In genomic region chrX:49627030-49627777, GRCh38 we compare ENCODE assay signal across 9 cellular contexts. TPM values are rescaled to one million over a fixed set of nuclear protein-coding genes. Genes with fewer than 3 reads are reported as not detected.
A peak's percentile ranks its signal among the peaks of the same experiment; 100 is the strongest.
DNase-seq lines count a peak whose midpoint lies in the region; ATAC-seq, FAIRE-seq and TF ChIP-seq lines count a peak whose summit lies in the region.
"Had no signal": no experiment of that assay in that cellular context is flagged by ENCODE, and none has a peak within 500 bp of the region (broad histone marks: within the 10 kb centered on the region; RNA-seq: fewer than 3 reads in every experiment).

No MANE protein-coding gene starts in this region.

- peak overlapping the region; percentile 63 for H3K27ac Mint-ChIP-seq in activated CD4-positive, alpha-beta T cell treated with anti-CD3 and anti-CD28 coated beads, Interleukin-2, amount 10 ng/mL, durations not matched to agents 7 days and 5 days

- no peak overlapping the region for H3K14ac ChIP-seq in neuronal stem cell (ENCODE audit: low read length)

- DNase-seq in Ammon's horn (ENCODE audit: low spot score) (peak; percentile 21), H4 (ENCODE audit: low spot score) (peak; percentile 23), iris pigment epithelial cell (ENCODE audit: low read depth) (peak; percentile 11), GM12892 (ENCODE audit: insufficient read length) (no peak), neuronal stem cell (ENCODE audit: low spot score) (no peak)
- peak; percentile 60 for DNase-seq in activated CD4-positive, alpha-beta T cell treated with anti-CD3 and anti-CD28 coated beads, Interleukin-2, amount 10 ng/mL, durations not matched to agents 7 days and 5 days

- no peak overlapping the region for H2BK15ac ChIP-seq in neuronal stem cell (ENCODE audit: low read length)

- H2BK5ac ChIP-seq in neuronal stem cell (ENCODE audit: low read length) = no peak overlapping the region

- TF ChIP-seq POLR2A in GM12892 (IDR thresholded peaks at IDR 0.05; ENCODE audit: low read depth, low read length) = no peak

- H3K27me3 ChIP-seq in neuronal stem cell (ENCODE audit: control insufficient read depth in 3 of 3, insufficient read depth in 3 of 3, low read depth in 1 of 3, low read length in 3 of 3) = no peaks in the 10 kb centered on the region

- peaks cover 1% of the 10 kb centered on the region for H3K36me3 Mint-ChIP-seq in activated CD4-positive, alpha-beta T cell treated with anti-CD3 and anti-CD28 coated beads, Interleukin-2, amount 10 ng/mL, durations not matched to agents 7 days and 5 days (ENCODE audit: low read depth)

- no peaks in the 10 kb centered on the region for H3K36me3 ChIP-seq in neuronal stem cell (replicated peaks in 1 of 2; ENCODE audit: control insufficient read depth in 2 of 2, insufficient read depth in 2 of 2, low read length in 2 of 2)

- H3K4ac ChIP-seq in neuronal stem cell (ENCODE audit: low read length) = no peak overlapping the region

- no peak overlapping the region for H3K27ac ChIP-seq in neuronal stem cell (replicated peaks; ENCODE audit: low read length)

- no peak overlapping the region for H2AK5ac ChIP-seq in neuronal stem cell (ENCODE audit: low read depth, low read length)

- H3K4me3 Mint-ChIP-seq in activated CD4-positive, alpha-beta T cell treated with anti-CD3 and anti-CD28 coated beads, Interleukin-2, amount 10 ng/mL, durations not matched to agents 7 days and 5 days = peak overlapping the region; percentile 71

- H3K4me2 ChIP-seq in neuronal stem cell (ENCODE audit: insufficient read depth, low read length, poor library complexity, severe bottlenecking) = no peak overlapping the region

- H4K91ac ChIP-seq in neuronal stem cell (ENCODE audit: low read depth, low read length, poor library complexity) = no peak overlapping the region

- no peak overlapping the region for H2BK120ac ChIP-seq in neuronal stem cell (ENCODE audit: low read depth, low read length)

- H3K4me1 Mint-ChIP-seq in activated CD4-positive, alpha-beta T cell treated with anti-CD3 and anti-CD28 coated beads, Interleukin-2, amount 10 ng/mL, durations not matched to agents 7 days and 5 days = peaks cover 6% of the 10 kb centered on the region

- H3K23ac ChIP-seq in neuronal stem cell (ENCODE audit: low read depth, low read length, poor library complexity) = no peak overlapping the region

- peaks cover 2% of the 10 kb centered on the region for H3K27me3 Mint-ChIP-seq in activated CD4-positive, alpha-beta T cell treated with anti-CD3 and anti-CD28 coated beads, Interleukin-2, amount 10 ng/mL, durations not matched to agents 7 days and 5 days

- CTCF ChIA-PET in activated CD4-positive, alpha-beta T cell treated with anti-CD3 and anti-CD28 coated beads, Interleukin-2, amount 10 ng/mL, durations not matched to agents 7 days and 5 days (lab: Charles Lee) = interaction anchor here (0.9 to 1.7 kb wide), 2 partner anchors 12 to 17 kb away, joined by 3 to 4 read pairs; no protein-coding TSS in a partner anchor

- no peak overlapping the region for H3K4me3 ChIP-seq in neuronal stem cell (ENCODE audit: low read length in 2 of 2)

- no peaks in the 10 kb centered on the region for H3K79me1 ChIP-seq in neuronal stem cell (ENCODE audit: low read depth, low read length)

- H3K4me1 ChIP-seq in neuronal stem cell (ENCODE audit: control insufficient read depth in 2 of 2, insufficient read depth in 1 of 2, low read depth in 1 of 2, low read length in 2 of 2) = no peaks in the 10 kb centered on the region

- no peak overlapping the region for H3K18ac ChIP-seq in neuronal stem cell (ENCODE audit: low read length)

- peaks cover 2% of the 10 kb centered on the region for H3K9me3 Mint-ChIP-seq in activated CD4-positive, alpha-beta T cell treated with anti-CD3 and anti-CD28 coated beads, Interleukin-2, amount 10 ng/mL, durations not matched to agents 7 days and 5 days

- H2AFZ ChIP-seq in neuronal stem cell (ENCODE audit: low read length) = no peak overlapping the region

- no peak overlapping the region for H2BK12ac ChIP-seq in neuronal stem cell (ENCODE audit: low read length)

- POLR2A ChIA-PET in activated CD4-positive, alpha-beta T cell treated with anti-CD3 and anti-CD28 coated beads, Interleukin-2, amount 10 ng/mL, durations not matched to agents 7 days and 5 days (lab: Charles Lee) = no interaction called here

- H3K9me3 ChIP-seq in neuronal stem cell (replicated peaks in 1 of 2; ENCODE audit: control insufficient read depth in 2 of 2, insufficient read depth in 1 of 2, low read depth in 1 of 2, low read length in 2 of 2) = peaks cover 0 to 5% of the 10 kb centered on the region in 2 donors

- ATAC-seq in GM18909 (IDR thresholded peaks at IDR 0.05; ENCODE audit: poor library complexity, unreplicated experiment) (no peak), HG03469 (IDR thresholded peaks at IDR 0.05; ENCODE audit: unreplicated experiment) (no peak)

- FAIRE-seq in GM12892 (lab: Jason Lieb, UNC) = no peak

- H3K9ac ChIP-seq in neuronal stem cell (ENCODE audit: low read depth, low read length, poor library complexity) = no peak overlapping the region

- H4K8ac ChIP-seq in neuronal stem cell (ENCODE audit: low read depth, low read length) = no peak overlapping the region

- no CpG with 5 or more reads among the region's 36 CpGs for WGBS in neuronal stem cell (ENCODE audit: extremely low coverage in 2 of 2, insufficient read length in 2 of 2, insufficient replicate concordance in 1 of 2), 2 donors

RNA-seq across cellular contexts. Expression of gene GAGE1, which starts 28.4 kb away (rescaled TPM):
- total RNA-seq in H4 (2014; rRNA removed; shearing (Covaris generic)) = not detected in 2 replicates
- not detected for total RNA-seq in activated CD4-positive, alpha-beta T cell treated with anti-CD3 and anti-CD28 coated beads, Interleukin-2, amount 10 ng/mL, durations not matched to agents 7 days and 5 days
- polyA plus RNA-seq in GM12892 (2012; ENCODE audit: missing spikeins) = not detected
- polyA plus RNA-seq in neuronal stem cell (2013, experiment 1 of 2) = not detected
- not detected for polyA plus RNA-seq in neuronal stem cell (2013, experiment 2 of 2)
- total RNA-seq: T-helper 2 cell treated with Interferon-gamma antibody and Interleukin-4, amounts not matched to agents 100 ng/mL and 5 ng/mL, for 36 hours had no signal

RNA-seq across cellular contexts. Expression of gene GAGE2A, which starts 37.9 kb away (rescaled TPM):
- total RNA-seq in H4 (2014; rRNA removed; shearing (Covaris generic)) = not detected in 2 replicates
- total RNA-seq in activated CD4-positive, alpha-beta T cell treated with anti-CD3 and anti-CD28 coated beads, Interleukin-2, amount 10 ng/mL, durations not matched to agents 7 days and 5 days = not detected
- not detected for polyA plus RNA-seq in GM12892 (2012; ENCODE audit: missing spikeins)
- not detected for polyA plus RNA-seq in neuronal stem cell (2013, experiment 1 of 2)
- not detected for polyA plus RNA-seq in neuronal stem cell (2013, experiment 2 of 2)
- total RNA-seq: T-helper 2 cell treated with Interferon-gamma antibody and Interleukin-4, amounts not matched to agents 100 ng/mL and 5 ng/mL, for 36 hours had no signal

RNA-seq across cellular contexts. Expression of gene GAGE12H, which starts 47.5 kb away (rescaled TPM):
- not detected in 2 replicates for total RNA-seq in H4 (2014; rRNA removed; shearing (Covaris generic))
- not detected for total RNA-seq in activated CD4-positive, alpha-beta T cell treated with anti-CD3 and anti-CD28 coated beads, Interleukin-2, amount 10 ng/mL, durations not matched to agents 7 days and 5 days
- not detected for polyA plus RNA-seq in GM12892 (2012; ENCODE audit: missing spikeins)
- not detected for polyA plus RNA-seq in neuronal stem cell (2013, experiment 1 of 2)
- not detected for polyA plus RNA-seq in neuronal stem cell (2013, experiment 2 of 2)
- total RNA-seq: T-helper 2 cell treated with Interferon-gamma antibody and Interleukin-4, amounts not matched to agents 100 ng/mL and 5 ng/mL, for 36 hours had no signal

RNA-seq across cellular contexts. Expression of gene GAGE12G, which starts 57.0 kb away (rescaled TPM):
- 0.35 TPM in 1 of 2 replicates, not detected in the other for total RNA-seq in H4 (2014; rRNA removed; shearing (Covaris generic))
- not detected for total RNA-seq in activated CD4-positive, alpha-beta T cell treated with anti-CD3 and anti-CD28 coated beads, Interleukin-2, amount 10 ng/mL, durations not matched to agents 7 days and 5 days
- not detected for polyA plus RNA-seq in GM12892 (2012; ENCODE audit: missing spikeins)
- polyA plus RNA-seq in neuronal stem cell (2013, experiment 1 of 2) = not detected
- not detected for polyA plus RNA-seq in neuronal stem cell (2013, experiment 2 of 2)
- total RNA-seq: T-helper 2 cell treated with Interferon-gamma antibody and Interleukin-4, amounts not matched to agents 100 ng/mL and 5 ng/mL, for 36 hours had no signal

Comparison
In these comparisons a context has a peak if more than half of its experiments do, and no peak if none do; other contexts are left out.
1. DNase-seq: peak in Ammon's horn (single experiment), H4 (single experiment), activated CD4-positive, alpha-beta T cell treated with anti-CD3 and anti-CD28 coated beads, Interleukin-2, amount 10 ng/mL, durations not matched to agents 7 days and 5 days (single experiment) and iris pigment epithelial cell (single experiment); none in GM12892 (single experiment) and neuronal stem cell (single experiment).